Comparison of ENCODE assay signal across 18 cellular contexts in the genomic region with DNA sequence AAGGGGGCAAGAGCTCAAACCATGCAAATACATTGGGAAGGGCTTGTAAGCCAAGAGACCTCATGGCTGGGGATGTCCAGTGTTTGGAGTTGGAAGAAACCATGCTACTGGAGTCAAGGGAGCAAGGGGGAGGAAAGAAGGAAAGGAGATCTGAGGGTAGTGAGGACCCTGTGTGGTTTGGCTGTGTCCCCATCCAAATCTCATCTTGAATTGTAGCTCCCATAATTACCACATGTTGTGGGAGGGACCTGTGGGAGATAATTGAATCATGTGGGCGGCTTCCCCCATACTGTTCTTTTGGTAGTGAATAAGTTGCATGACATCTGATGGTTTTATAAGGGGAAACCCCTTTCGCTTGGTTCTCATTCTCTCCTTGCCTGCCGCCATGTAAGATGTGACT. TPM values are rescaled to one million over a fixed set of nuclear protein-coding genes. Genes with fewer than 3 reads are reported as not detected.
A peak's percentile ranks its signal among the peaks of the same experiment; 100 is the strongest.
DNase-seq lines count a peak whose midpoint lies in the region; ATAC-seq and TF ChIP-seq lines count a peak whose summit lies in the region.
"Had no signal": no experiment of that assay in that cellular context is flagged by ENCODE, and none has a peak within 500 bp of the region (broad histone marks: within the 10 kb centered on the region; RNA-seq: fewer than 3 reads in every experiment).

No MANE protein-coding gene starts in this region.

- H3K27me3 ChIP-seq in BLaER1 treated with 17β-estradiol and CSF1 and Interleukin-3, amounts not matched to agents 10 nM and 100 nM = no peaks in the 10 kb centered on the region
- H3K27me3 ChIP-seq: BLaER1 had no signal

- no peak overlapping the region for H3K9ac ChIP-seq in BLaER1 treated with 17β-estradiol and CSF1 and Interleukin-3, amounts not matched to agents 10 nM and 100 nM
- H3K9ac ChIP-seq: BLaER1 had no signal

- peak overlapping the region in 1 of 10 experiments; percentile 14; a peak in 1 of 20 replicates for H3K4me3 ChIP-seq in BLaER1 treated with 17β-estradiol and CSF1 and Interleukin-3, amounts not matched to agents 10 nM and 100 nM
- H3K4me3 ChIP-seq in HEK293 (ENCODE audit: low read depth, low read length) = no peak overlapping the region
- H3K4me3 ChIP-seq: BLaER1, GM12878, GM23338 had no signal

- no peak for ATAC-seq in Right ventricle myocardium inferior
- ATAC-seq: GM12878, GM23338, HCT116 had no signal

- peak overlapping the region in 6 of 11 experiments; percentile 46 to 69 (median 58); a peak in 7 of 22 replicates for H3K4me2 ChIP-seq in BLaER1 treated with 17β-estradiol and CSF1 and Interleukin-3, amounts not matched to agents 10 nM and 100 nM
- H3K4me2 ChIP-seq: BLaER1, GM23338 had no signal

- peaks cover 8 to 23% (median 18%) of the 10 kb centered on the region in 11 experiments; a peak in 21 of 22 replicates for H3K9me3 ChIP-seq in BLaER1 treated with 17β-estradiol and CSF1 and Interleukin-3, amounts not matched to agents 10 nM and 100 nM (replicated peaks in 1 of 11)
- H3K9me3 ChIP-seq in HEK293 (ENCODE audit: control insufficient read depth, insufficient read depth, low read depth, low read length) = no peaks in the 10 kb centered on the region

- no peaks in the 10 kb centered on the region for H4K20me1 ChIP-seq in BLaER1 treated with 17β-estradiol and CSF1 and Interleukin-3, amounts not matched to agents 10 nM and 100 nM
- H4K20me1 ChIP-seq: BLaER1 had no signal

- H3K4me1 ChIP-seq in BLaER1 treated with 17β-estradiol and CSF1 and Interleukin-3, amounts not matched to agents 10 nM and 100 nM = peaks cover 19 to 51% (median 38%) of the 10 kb centered on the region in 10 experiments
- no peaks in the 10 kb centered on the region for H3K4me1 ChIP-seq in HEK293 (ENCODE audit: control insufficient read depth, insufficient read depth, low read length)

- no peaks in the 10 kb centered on the region for H3K36me3 ChIP-seq in BLaER1 treated with 17β-estradiol and CSF1 and Interleukin-3, amounts not matched to agents 10 nM and 100 nM
- H3K36me3 ChIP-seq in HEK293 (ENCODE audit: control insufficient read depth in 2 of 2, insufficient read depth in 1 of 2, low read length in 2 of 2) = no peaks in the 10 kb centered on the region
- H3K36me3 ChIP-seq: BLaER1 had no signal

- intact Hi-C loops in Right ventricle myocardium inferior (cut with DNase I) = no loop called here

- no peak for TF ChIP-seq CTCF in HEK293 (tag by site-specific recombination; IDR thresholded peaks at IDR 0.05)

- no peak overlapping the region for H3K27ac ChIP-seq in BLaER1 treated with 17β-estradiol and CSF1 and Interleukin-3, amounts not matched to agents 10 nM and 100 nM
- H3K27ac ChIP-seq in HEK293 (ENCODE audit: extremely low read depth, low read depth, low read length) = no peak overlapping the region
- H3K27ac ChIP-seq: BLaER1 had no signal

- peak; percentile 22 for DNase-seq in NCI-H69 (lab: John Stamatoyannopoulos, UW)
- DNase-seq in SKM-1 treated with dmso at 0.1 percent for 144 hours (lab: John Stamatoyannopoulos, UW; ENCODE audit: unreplicated experiment) = no peak
- DNase-seq in Right ventricle myocardium inferior (ENCODE audit: missing footprints) = no peak
- DNase-seq in DMS79 treated with DMSO at 0.1 percent for 48 hours (lab: John Stamatoyannopoulos, UW) = no peak
- DNase-seq: CD4-positive, alpha-beta T cell; CD8-positive, alpha-beta memory T cell; COR-L47; DMS153; GDM1; H9; HFFc6 had no signal

- POLR2A ChIA-PET in HEK293 (lab: Yijun Ruan, JAX) = no interaction called here

- CTCF ChIA-PET in HEK293 (lab: Yijun Ruan, JAX) = no interaction called here

TF ChIP-seq in HEK293, 187 proteins besides CTCF, POLR2A, EP300 and RAD21:
- TF ChIP-seq ZFHX2 (tag by site-specific recombination; conservative IDR thresholded peaks at IDR 0.05) (peak; percentile 50), EGR2 (tag by site-specific recombination; IDR thresholded peaks at IDR 0.05; ENCODE audit: low read depth) (no peak; the same call in 1 of the 2 replicates), ZNF354C (tag by site-specific recombination; IDR thresholded peaks at IDR 0.05; ENCODE audit: borderline replicate concordance, low read depth) (no peak)
TF ChIP-seq in HEK293: peak in this region for 1.

RNA-seq across cellular contexts. Expression of gene ADRB1, which starts 56.5 kb away (rescaled TPM):
- 63.1 TPM for total RNA-seq in Right ventricle myocardium inferior
- total RNA-seq: B cell had no signal
